In genomic region chr17:4719684-4720221, GRCh38 we compare ENCODE assay signal across 1 cellular context.
TF ChIP-seq lines count a peak whose summit lies in the region.

No MANE protein-coding gene starts in this region.

TF ChIP-seq in GM23338, 12 proteins besides CTCF, POLR2A, EP300 and RAD21:
- TF ChIP-seq ZNF462 (CRISPR knock-in tag; IDR thresholded peaks at IDR 0.05): no peak
- TF ChIP-seq ZNF114 (CRISPR knock-in tag; IDR thresholded peaks at IDR 0.05): no peak
- no peak for TF ChIP-seq POLR2AphosphoS5 (IDR thresholded peaks at IDR 0.05; ENCODE audit: low read depth)
- no peak for TF ChIP-seq EZH2 (IDR thresholded peaks at IDR 0.05; ENCODE audit: low read depth, unreplicated experiment)
- no peak for TF ChIP-seq STAT1 (IDR thresholded peaks at IDR 0.05; ENCODE audit: unreplicated experiment)
- TF ChIP-seq CREB1 (CRISPR knock-in tag; IDR thresholded peaks at IDR 0.05; ENCODE audit: low read depth): no peak
